ENCODE assay signal across 15 cellular contexts in the genomic region with DNA sequence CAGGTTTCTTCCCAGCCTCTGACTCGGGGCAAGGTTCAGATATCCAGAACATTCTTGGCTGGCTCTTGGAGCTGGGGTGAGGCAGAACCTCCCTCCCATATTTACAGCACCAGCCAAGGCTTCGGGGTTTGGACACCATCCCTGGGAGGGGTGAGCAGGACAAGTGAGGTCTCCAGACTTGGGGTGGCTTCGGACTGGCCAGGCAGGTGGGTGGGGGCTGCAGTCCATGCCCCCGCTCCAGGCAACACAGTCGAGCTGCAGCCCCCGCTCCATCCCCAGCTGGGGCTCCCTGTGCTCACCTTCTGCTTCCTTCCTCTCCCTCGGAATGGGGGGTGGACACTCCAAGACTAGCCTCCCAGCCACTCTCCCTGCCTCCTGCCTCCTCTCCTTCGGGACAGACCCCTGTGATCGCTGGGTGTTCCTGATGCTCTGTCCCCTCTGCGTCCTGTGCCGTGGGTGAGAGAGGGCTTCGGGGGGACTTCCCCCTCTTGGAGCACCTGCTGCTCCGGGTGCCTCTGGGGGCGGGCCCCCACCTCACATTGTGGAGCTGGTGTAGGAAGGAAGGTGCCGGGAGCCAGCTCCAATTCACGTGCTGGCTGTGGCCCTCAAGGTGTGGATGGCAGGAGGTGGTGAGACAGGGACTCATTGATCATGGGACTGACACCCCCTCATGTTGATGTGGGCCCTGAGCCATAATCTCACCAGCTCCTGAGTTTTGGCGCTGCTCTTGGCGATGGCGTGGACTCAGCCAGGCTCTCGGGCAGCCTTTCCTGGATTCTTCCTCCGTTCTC.
DNase-seq lines count a peak whose midpoint lies in the region; ATAC-seq lines count a peak whose summit lies in the region.
"Had no signal": no experiment of that assay in that cellular context is flagged by ENCODE, and none has a peak within 500 bp of the region (broad histone marks: within the 10 kb centered on the region; RNA-seq: fewer than 3 reads in every experiment).

No MANE protein-coding gene starts in this region.

- H3K4me3 ChIP-seq in right cardiac atrium (ENCODE audit: low read length): no peak overlapping the region
- no peak overlapping the region for H3K4me3 ChIP-seq in neuronal stem cell (ENCODE audit: low read length in 2 of 2)
- H3K4me3 ChIP-seq: K562, tibial nerve had no signal

- peak overlapping the region; percentile 66 for H3K4ac ChIP-seq in neuronal stem cell (ENCODE audit: low read length)

- no peak overlapping the region for H4K8ac ChIP-seq in neuronal stem cell (ENCODE audit: low read depth, low read length)

- H3K9ac ChIP-seq in neuronal stem cell (ENCODE audit: low read depth, low read length, poor library complexity): no peak overlapping the region

- H3K79me1 ChIP-seq in neuronal stem cell (ENCODE audit: low read depth, low read length): no peaks in the 10 kb centered on the region

- peak overlapping the region; percentile 83 for H3K18ac ChIP-seq in neuronal stem cell (ENCODE audit: low read length)

- peak overlapping the region; percentile 99 for H2BK15ac ChIP-seq in neuronal stem cell (ENCODE audit: low read length)

- H3K9me3 ChIP-seq in right cardiac atrium (ENCODE audit: control insufficient read depth, low read length) (no peaks in the 10 kb centered on the region), neuronal stem cell (replicated peaks in 1 of 2; ENCODE audit: control insufficient read depth in 2 of 2, insufficient read depth in 1 of 2, low read depth in 1 of 2, low read length in 2 of 2) (no peaks in the 10 kb centered on the region)
- H3K9me3 ChIP-seq: tibial nerve had no signal

- DNase-seq in right cardiac atrium (peak in 2 of 3 donors; percentile 49 to 50), left ventricle myocardium superior (no peak), neuronal stem cell (ENCODE audit: low spot score) (no peak), NAMALWA (ENCODE audit: low spot score) (no peak), C1 segment of cervical spinal cord (lab: John Stamatoyannopoulos, UW) (no peak)
- DNase-seq in activated CD8-positive, alpha-beta memory T cell treated with anti-CD3 and anti-CD28 coated beads, Interleukin-2, amount 50 U/mL, for 48 hours: peak; percentile 50
- DNase-seq: DND-41, NCI-H1092, NCI-H82, T-helper 2 cell had no signal

- H3K14ac ChIP-seq in neuronal stem cell (ENCODE audit: low read length): peak overlapping the region; percentile 8

- H3K27ac ChIP-seq in right cardiac atrium (ENCODE audit: low read length) (no peak overlapping the region), neuronal stem cell (replicated peaks; ENCODE audit: low read length) (no peak overlapping the region)

- peak overlapping the region; percentile 6 for H2BK5ac ChIP-seq in neuronal stem cell (ENCODE audit: low read length)

- no peak overlapping the region for H3K4me2 ChIP-seq in neuronal stem cell (ENCODE audit: insufficient read depth, low read length, poor library complexity, severe bottlenecking)

- intact Hi-C loops in right cardiac atrium (cut with DNase I): loop anchor here (2.0 to 10.0 kb wide), 5 partner anchors 42 to 165 kb away; no protein-coding TSS in a partner anchor
- intact Hi-C loops in left ventricle myocardium superior (cut with micrococcal nuclease): loop anchor here (2.0 to 10.0 kb wide), 2 partner anchors 95 to 165 kb away; no protein-coding TSS in a partner anchor

- no peak overlapping the region for H3K23ac ChIP-seq in neuronal stem cell (ENCODE audit: low read depth, low read length, poor library complexity)

- peak overlapping the region; percentile 97 for H2AK5ac ChIP-seq in neuronal stem cell (ENCODE audit: low read depth, low read length)

- H2AFZ ChIP-seq in neuronal stem cell (ENCODE audit: low read length): no peak overlapping the region

- ATAC-seq in right cardiac atrium (no peak), left ventricle myocardium superior (no peak), HG03571 (IDR thresholded peaks at IDR 0.05; ENCODE audit: unreplicated experiment) (no peak)
- ATAC-seq: activated T-helper 17 cell treated with anti-CD3 and anti-CD28 coated beads, Interleukin-2, amount 50 U/mL, for 72 hours; natural killer cell treated with Interleukin-12 subunit alpha and Interleukin-12 subunit beta and Interleukin-15 and Interleukin-18, amount 100 ng/mL, for 72 hours had no signal

- H2BK120ac ChIP-seq in neuronal stem cell (ENCODE audit: low read depth, low read length): peak overlapping the region; percentile 16

- peak overlapping the region; percentile 53 for H4K91ac ChIP-seq in neuronal stem cell (ENCODE audit: low read depth, low read length, poor library complexity)

- H3K36me3 ChIP-seq in neuronal stem cell (replicated peaks in 1 of 2; ENCODE audit: control insufficient read depth in 2 of 2, insufficient read depth in 2 of 2, low read length in 2 of 2): no peaks in the 10 kb centered on the region
- H3K36me3 ChIP-seq: tibial nerve had no signal

- H3K4me1 ChIP-seq in right cardiac atrium (ENCODE audit: control insufficient read depth, insufficient read depth, low read length) (peaks cover 2% of the 10 kb centered on the region), neuronal stem cell (ENCODE audit: control insufficient read depth in 2 of 2, insufficient read depth in 1 of 2, low read depth in 1 of 2, low read length in 2 of 2) (peaks cover 4 to 6% of the 10 kb centered on the region in 2 donors)

- H3K27me3 ChIP-seq in right cardiac atrium (ENCODE audit: control insufficient read depth, insufficient read depth) (no peaks in the 10 kb centered on the region), neuronal stem cell (ENCODE audit: control insufficient read depth in 3 of 3, insufficient read depth in 3 of 3, low read depth in 1 of 3, low read length in 3 of 3) (no peaks in the 10 kb centered on the region)
- H3K27me3 ChIP-seq: tibial nerve had no signal

- 84% methylated on average over 21 of the region's 21 CpGs for WGBS in right cardiac atrium
- no CpG with 5 or more reads among the region's 21 CpGs for WGBS in neuronal stem cell (ENCODE audit: extremely low coverage in 2 of 2, insufficient read length in 2 of 2, insufficient replicate concordance in 1 of 2), 2 donors

- peak overlapping the region; percentile 84 for H2BK12ac ChIP-seq in neuronal stem cell (ENCODE audit: low read length)

Comparison
In these comparisons a context has a peak if more than half of its experiments do, and no peak if none do; other contexts are left out.
1. DNase-seq: peak in right cardiac atrium (2 of 3) and activated CD8-positive, alpha-beta memory T cell treated with anti-CD3 and anti-CD28 coated beads, Interleukin-2, amount 50 U/mL, for 48 hours (single experiment); none in left ventricle myocardium superior (single experiment), neuronal stem cell (single experiment), NAMALWA (single experiment) and C1 segment of cervical spinal cord (0 of 14).